ENCODE assay signal across 8 cellular contexts in the genomic region with DNA sequence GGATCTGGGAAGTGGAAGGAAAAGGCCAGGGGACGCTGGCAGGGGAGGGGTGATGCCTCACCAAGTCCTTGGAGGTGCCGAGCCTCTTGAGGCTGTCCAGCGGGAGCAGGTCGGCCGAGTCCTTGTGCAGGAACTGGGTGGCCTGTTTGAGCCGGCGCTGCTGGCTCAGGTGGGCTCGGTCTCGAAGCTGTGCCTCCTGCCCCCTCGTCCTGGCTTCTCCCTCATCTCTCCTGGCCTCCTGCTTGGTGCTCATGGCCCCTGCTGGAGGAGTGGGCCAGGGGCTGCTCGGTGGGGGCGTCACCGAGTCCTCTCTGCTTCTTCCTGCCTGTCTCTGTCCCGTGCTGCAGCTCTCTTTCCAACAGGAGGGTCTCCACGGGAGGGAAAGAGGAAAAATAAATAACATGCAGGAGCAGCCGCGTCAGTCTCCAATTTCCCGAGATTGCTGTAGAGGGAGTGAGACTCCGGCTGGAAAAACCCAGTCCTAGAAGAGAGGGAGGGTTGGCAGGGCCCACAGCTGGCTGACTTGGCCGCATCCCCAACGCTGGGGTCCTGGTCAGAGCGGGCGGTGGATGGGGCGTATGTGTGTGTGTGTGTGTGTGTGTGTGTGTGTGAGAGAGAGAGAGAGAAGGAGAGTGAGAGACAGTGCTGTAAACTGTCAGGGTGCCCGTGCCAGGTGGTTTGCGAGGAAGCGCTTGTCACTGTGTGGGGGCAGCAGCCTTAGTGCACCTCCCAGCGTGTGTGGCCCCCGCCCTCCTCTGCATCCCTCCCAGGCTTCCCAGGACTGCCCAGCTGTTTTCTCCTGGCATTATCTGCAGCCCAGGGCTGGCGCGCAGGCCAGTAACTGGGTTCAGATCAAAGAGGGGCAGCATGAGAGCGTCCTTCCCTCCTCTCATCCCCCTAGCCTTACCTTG. TPM values are rescaled to one million over a fixed set of nuclear protein-coding genes. Genes with fewer than 3 reads are reported as not detected.
DNase-seq lines count a peak whose midpoint lies in the region; ATAC-seq and TF ChIP-seq lines count a peak whose summit lies in the region.

A gene with protein sequence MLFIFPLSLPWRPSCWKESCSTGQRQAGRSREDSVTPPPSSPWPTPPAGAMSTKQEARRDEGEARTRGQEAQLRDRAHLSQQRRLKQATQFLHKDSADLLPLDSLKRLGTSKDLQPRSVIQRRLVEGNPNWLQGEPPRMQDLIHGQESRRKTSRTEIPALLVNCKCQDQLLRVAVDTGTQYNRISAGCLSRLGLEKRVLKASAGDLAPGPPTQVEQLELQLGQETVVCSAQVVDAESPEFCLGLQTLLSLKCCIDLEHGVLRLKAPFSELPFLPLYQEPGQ (minus strand): TSS at position 455 of the 911 bp plus-strand sequence. CDS start 52 bp downstream, at position 403.

- TF ChIP-seq CTCF in type B pancreatic cell (conservative IDR thresholded peaks at IDR 0.05), result no peak

- no peaks in the 10 kb centered on the region for H3K27me3 Mint-ChIP-seq in activated CD4-positive, alpha-beta T cell treated with anti-CD3 and anti-CD28 coated beads, Interleukin-2, amount 10 ng/mL, durations not matched to agents 7 days and 5 days
- peaks cover 6% of the 10 kb centered on the region for H3K27me3 Mint-ChIP-seq in type B pancreatic cell

- H3K27ac Mint-ChIP-seq in activated CD4-positive, alpha-beta T cell treated with anti-CD3 and anti-CD28 coated beads, Interleukin-2, amount 10 ng/mL, durations not matched to agents 7 days and 5 days, result peak within 1 kb of the TSS; percentile 9
- peak within 1 kb of the TSS; percentile 66 for H3K27ac Mint-ChIP-seq in type B pancreatic cell

- CTCF ChIA-PET in activated CD4-positive, alpha-beta T cell treated with anti-CD3 and anti-CD28 coated beads, Interleukin-2, amount 10 ng/mL, durations not matched to agents 7 days and 5 days (lab: Charles Lee), result interaction anchor here (1.8 kb wide), 1 partner anchor 8 kb away, joined by 3 read pairs; no protein-coding TSS in a partner anchor

- POLR2A ChIA-PET in activated CD4-positive, alpha-beta T cell treated with anti-CD3 and anti-CD28 coated beads, Interleukin-2, amount 10 ng/mL, durations not matched to agents 7 days and 5 days (lab: Charles Lee), result no interaction called here

- no peak for ATAC-seq in HG03520 (IDR thresholded peaks at IDR 0.05; ENCODE audit: unreplicated experiment)

- no peak within 1 kb of the TSS for H3K4me3 Mint-ChIP-seq in activated CD4-positive, alpha-beta T cell treated with anti-CD3 and anti-CD28 coated beads, Interleukin-2, amount 10 ng/mL, durations not matched to agents 7 days and 5 days
- peak within 1 kb of the TSS; percentile 65 for H3K4me3 Mint-ChIP-seq in type B pancreatic cell

- H3K4me1 Mint-ChIP-seq in activated CD4-positive, alpha-beta T cell treated with anti-CD3 and anti-CD28 coated beads, Interleukin-2, amount 10 ng/mL, durations not matched to agents 7 days and 5 days, result no peaks in the 10 kb centered on the region
- H3K4me1 Mint-ChIP-seq in type B pancreatic cell (ENCODE audit: unreplicated experiment), result peaks cover 21% of the 10 kb centered on the region

- H3K36me3 Mint-ChIP-seq in activated CD4-positive, alpha-beta T cell treated with anti-CD3 and anti-CD28 coated beads, Interleukin-2, amount 10 ng/mL, durations not matched to agents 7 days and 5 days (ENCODE audit: low read depth), result no peaks in the 10 kb centered on the region
- peaks cover 26% of the 10 kb centered on the region for H3K36me3 Mint-ChIP-seq in type B pancreatic cell

- H3K9me3 Mint-ChIP-seq in activated CD4-positive, alpha-beta T cell treated with anti-CD3 and anti-CD28 coated beads, Interleukin-2, amount 10 ng/mL, durations not matched to agents 7 days and 5 days, result no peaks in the 10 kb centered on the region
- H3K9me3 Mint-ChIP-seq in type B pancreatic cell, result no peaks in the 10 kb centered on the region

- no peak for DNase-seq in activated CD4-positive, alpha-beta T cell treated with anti-CD3 and anti-CD28 coated beads, Interleukin-2, amount 10 ng/mL, durations not matched to agents 7 days and 5 days
- DNase-seq in activated CD4-positive, alpha-beta T cell treated with anti-CD3 and anti-CD28 coated beads, Interleukin-2, amount 50 U/mL, for 4 hours, result no peak
- peak; percentile 34 for DNase-seq in dermis blood vessel endothelial cell
- peak; percentile 73 for DNase-seq in medulla oblongata (ENCODE audit: extremely low spot score)
- no peak for DNase-seq in type B pancreatic cell (ENCODE audit: extremely low spot score, unreplicated experiment)
- no peak for DNase-seq in HT-29 (ENCODE audit: low spot score)
- no peak for DNase-seq in cortex of kidney (lab: John Stamatoyannopoulos, UW)

RNA-seq across cellular contexts. Expression of the gene that starts here (rescaled TPM):
- total RNA-seq in activated CD4-positive, alpha-beta T cell treated with anti-CD3 and anti-CD28 coated beads, Interleukin-2, amount 10 ng/mL, durations not matched to agents 7 days and 5 days, result not detected
- total RNA-seq in dermis blood vessel endothelial cell (not detected in 2 replicates), type B pancreatic cell (ENCODE audit: low replicate concordance) (1.2 TPM in 1 of 2 replicates, not detected in the other)
- not detected in 2 replicates for total RNA-seq in HT-29 (2014; rRNA removed; shearing (Covaris generic))

Comparison
In these comparisons a context has a peak if more than half of its experiments do, and no peak if none do; other contexts are left out.
1. Peak in DNase-seq in dermis blood vessel endothelial cell; RNA of the gene not detected or under 1 TPM.